ENCODE assay signal across 2 cellular contexts in genomic region chr2:17911491-17912260, GRCh38.
A peak's percentile ranks its signal among the peaks of the same experiment; 100 is the strongest.
TF ChIP-seq lines count a peak whose summit lies in the region.

No MANE protein-coding gene starts in this region.

TF ChIP-seq in K562, 482 proteins besides CTCF, POLR2A, EP300 and RAD21 (continued from another document):
- TF ChIP-seq, protein P1, sequence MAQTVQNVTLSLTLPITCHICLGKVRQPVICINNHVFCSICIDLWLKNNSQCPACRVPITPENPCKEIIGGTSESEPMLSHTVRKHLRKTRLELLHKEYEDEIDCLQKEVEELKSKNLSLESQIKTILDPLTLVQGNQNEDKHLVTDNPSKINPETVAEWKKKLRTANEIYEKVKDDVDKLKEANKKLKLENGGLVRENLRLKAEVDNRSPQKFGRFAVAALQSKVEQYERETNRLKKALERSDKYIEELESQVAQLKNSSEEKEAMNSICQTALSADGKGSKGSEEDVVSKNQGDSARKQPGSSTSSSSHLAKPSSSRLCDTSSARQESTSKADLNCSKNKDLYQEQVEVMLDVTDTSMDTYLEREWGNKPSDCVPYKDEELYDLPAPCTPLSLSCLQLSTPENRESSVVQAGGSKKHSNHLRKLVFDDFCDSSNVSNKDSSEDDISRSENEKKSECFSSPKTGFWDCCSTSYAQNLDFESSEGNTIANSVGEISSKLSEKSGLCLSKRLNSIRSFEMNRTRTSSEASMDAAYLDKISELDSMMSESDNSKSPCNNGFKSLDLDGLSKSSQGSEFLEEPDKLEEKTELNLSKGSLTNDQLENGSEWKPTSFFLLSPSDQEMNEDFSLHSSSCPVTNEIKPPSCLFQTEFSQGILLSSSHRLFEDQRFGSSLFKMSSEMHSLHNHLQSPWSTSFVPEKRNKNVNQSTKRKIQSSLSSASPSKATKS (CRISPR knock-in tag; IDR thresholded peaks at IDR 0.05): no peak
- no peak for TF ChIP-seq CEBPG (CRISPR knock-in tag; IDR thresholded peaks at IDR 0.05)
- peak in 1 of 2 experiments; percentile 70; a peak in 1 of 4 replicates for TF ChIP-seq CEBPG (tag; conservative IDR thresholded peaks at IDR 0.05 in 1 of 2, IDR thresholded peaks at IDR 0.05 in 1 of 2)
- TF ChIP-seq, protein P2, sequence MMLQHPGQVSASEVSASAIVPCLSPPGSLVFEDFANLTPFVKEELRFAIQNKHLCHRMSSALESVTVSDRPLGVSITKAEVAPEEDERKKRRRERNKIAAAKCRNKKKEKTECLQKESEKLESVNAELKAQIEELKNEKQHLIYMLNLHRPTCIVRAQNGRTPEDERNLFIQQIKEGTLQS (IDR thresholded peaks at IDR 0.05): peak; percentile 28; the same call in 1 of the 2 replicates
- TF ChIP-seq, protein P2 (CRISPR knock-in tag; conservative IDR thresholded peaks at IDR 0.05): no peak
- no peak for TF ChIP-seq ZNF77 (CRISPR knock-in tag; IDR thresholded peaks at IDR 0.05)
- no peak for TF ChIP-seq MTA1 (IDR thresholded peaks at IDR 0.05; ENCODE audit: borderline replicate concordance)
- no peak for TF ChIP-seq BRF2 (IDR thresholded peaks at IDR 0.05; ENCODE audit: borderline replicate concordance, insufficient read depth, insufficient read length)
- peak; percentile 48; the same call in 1 of the 2 replicates for TF ChIP-seq CEBPB (tag; IDR thresholded peaks at IDR 0.05)
- no peak for TF ChIP-seq ZNF766 (CRISPR knock-in tag; conservative IDR thresholded peaks at IDR 0.05)

TF ChIP-seq in WTC11, 78 proteins besides CTCF, POLR2A, EP300 and RAD21 (continued from another document):
- TF ChIP-seq, protein P3, sequence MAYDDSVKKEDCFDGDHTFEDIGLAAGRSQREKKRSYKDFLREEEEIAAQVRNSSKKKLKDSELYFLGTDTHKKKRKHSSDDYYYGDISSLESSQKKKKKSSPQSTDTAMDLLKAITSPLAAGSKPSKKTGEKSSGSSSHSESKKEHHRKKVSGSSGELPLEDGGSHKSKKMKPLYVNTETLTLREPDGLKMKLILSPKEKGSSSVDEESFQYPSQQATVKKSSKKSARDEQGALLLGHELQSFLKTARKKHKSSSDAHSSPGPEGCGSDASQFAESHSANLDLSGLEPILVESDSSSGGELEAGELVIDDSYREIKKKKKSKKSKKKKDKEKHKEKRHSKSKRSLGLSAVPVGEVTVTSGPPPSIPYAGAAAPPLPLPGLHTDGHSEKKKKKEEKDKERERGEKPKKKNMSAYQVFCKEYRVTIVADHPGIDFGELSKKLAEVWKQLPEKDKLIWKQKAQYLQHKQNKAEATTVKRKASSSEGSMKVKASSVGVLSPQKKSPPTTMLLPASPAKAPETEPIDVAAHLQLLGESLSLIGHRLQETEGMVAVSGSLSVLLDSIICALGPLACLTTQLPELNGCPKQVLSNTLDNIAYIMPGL (CRISPR knock-in tag; IDR thresholded peaks at IDR 0.05): no peak
- TF ChIP-seq MYBL2 (CRISPR knock-in tag; IDR thresholded peaks at IDR 0.05) (no peak), IRF1 (CRISPR knock-in tag; IDR thresholded peaks at IDR 0.05) (no peak), NR2C2 (CRISPR knock-in tag; IDR thresholded peaks at IDR 0.05) (no peak), PRRX2 (CRISPR knock-in tag; IDR thresholded peaks at IDR 0.05) (no peak), RORB (CRISPR knock-in tag; IDR thresholded peaks at IDR 0.05) (no peak), FOXK1 (CRISPR knock-in tag; IDR thresholded peaks at IDR 0.05) (no peak), NFYB (CRISPR knock-in tag; conservative IDR thresholded peaks at IDR 0.05; ENCODE audit: low read depth) (no peak)
- TF ChIP-seq, protein P4, sequence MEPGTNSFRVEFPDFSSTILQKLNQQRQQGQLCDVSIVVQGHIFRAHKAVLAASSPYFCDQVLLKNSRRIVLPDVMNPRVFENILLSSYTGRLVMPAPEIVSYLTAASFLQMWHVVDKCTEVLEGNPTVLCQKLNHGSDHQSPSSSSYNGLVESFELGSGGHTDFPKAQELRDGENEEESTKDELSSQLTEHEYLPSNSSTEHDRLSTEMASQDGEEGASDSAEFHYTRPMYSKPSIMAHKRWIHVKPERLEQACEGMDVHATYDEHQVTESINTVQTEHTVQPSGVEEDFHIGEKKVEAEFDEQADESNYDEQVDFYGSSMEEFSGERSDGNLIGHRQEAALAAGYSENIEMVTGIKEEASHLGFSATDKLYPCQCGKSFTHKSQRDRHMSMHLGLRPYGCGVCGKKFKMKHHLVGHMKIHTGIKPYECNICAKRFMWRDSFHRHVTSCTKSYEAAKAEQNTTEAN (CRISPR knock-in tag; IDR thresholded peaks at IDR 0.05): no peak
- TF ChIP-seq, protein P5, sequence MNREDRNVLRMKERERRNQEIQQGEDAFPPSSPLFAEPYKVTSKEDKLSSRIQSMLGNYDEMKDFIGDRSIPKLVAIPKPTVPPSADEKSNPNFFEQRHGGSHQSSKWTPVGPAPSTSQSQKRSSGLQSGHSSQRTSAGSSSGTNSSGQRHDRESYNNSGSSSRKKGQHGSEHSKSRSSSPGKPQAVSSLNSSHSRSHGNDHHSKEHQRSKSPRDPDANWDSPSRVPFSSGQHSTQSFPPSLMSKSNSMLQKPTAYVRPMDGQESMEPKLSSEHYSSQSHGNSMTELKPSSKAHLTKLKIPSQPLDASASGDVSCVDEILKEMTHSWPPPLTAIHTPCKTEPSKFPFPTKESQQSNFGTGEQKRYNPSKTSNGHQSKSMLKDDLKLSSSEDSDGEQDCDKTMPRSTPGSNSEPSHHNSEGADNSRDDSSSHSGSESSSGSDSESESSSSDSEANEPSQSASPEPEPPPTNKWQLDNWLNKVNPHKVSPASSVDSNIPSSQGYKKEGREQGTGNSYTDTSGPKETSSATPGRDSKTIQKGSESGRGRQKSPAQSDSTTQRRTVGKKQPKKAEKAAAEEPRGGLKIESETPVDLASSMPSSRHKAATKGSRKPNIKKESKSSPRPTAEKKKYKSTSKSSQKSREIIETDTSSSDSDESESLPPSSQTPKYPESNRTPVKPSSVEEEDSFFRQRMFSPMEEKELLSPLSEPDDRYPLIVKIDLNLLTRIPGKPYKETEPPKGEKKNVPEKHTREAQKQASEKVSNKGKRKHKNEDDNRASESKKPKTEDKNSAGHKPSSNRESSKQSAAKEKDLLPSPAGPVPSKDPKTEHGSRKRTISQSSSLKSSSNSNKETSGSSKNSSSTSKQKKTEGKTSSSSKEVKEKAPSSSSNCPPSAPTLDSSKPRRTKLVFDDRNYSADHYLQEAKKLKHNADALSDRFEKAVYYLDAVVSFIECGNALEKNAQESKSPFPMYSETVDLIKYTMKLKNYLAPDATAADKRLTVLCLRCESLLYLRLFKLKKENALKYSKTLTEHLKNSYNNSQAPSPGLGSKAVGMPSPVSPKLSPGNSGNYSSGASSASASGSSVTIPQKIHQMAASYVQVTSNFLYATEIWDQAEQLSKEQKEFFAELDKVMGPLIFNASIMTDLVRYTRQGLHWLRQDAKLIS (CRISPR knock-in tag; IDR thresholded peaks at IDR 0.05; ENCODE audit: borderline replicate concordance): no peak
- TF ChIP-seq, protein P6, sequence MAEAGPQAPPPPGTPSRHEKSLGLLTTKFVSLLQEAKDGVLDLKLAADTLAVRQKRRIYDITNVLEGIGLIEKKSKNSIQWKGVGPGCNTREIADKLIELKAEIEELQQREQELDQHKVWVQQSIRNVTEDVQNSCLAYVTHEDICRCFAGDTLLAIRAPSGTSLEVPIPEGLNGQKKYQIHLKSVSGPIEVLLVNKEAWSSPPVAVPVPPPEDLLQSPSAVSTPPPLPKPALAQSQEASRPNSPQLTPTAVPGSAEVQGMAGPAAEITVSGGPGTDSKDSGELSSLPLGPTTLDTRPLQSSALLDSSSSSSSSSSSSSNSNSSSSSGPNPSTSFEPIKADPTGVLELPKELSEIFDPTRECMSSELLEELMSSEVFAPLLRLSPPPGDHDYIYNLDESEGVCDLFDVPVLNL (CRISPR knock-in tag; IDR thresholded peaks at IDR 0.05; ENCODE audit: borderline replicate concordance, low read depth): no peak
- TF ChIP-seq, protein P7, sequence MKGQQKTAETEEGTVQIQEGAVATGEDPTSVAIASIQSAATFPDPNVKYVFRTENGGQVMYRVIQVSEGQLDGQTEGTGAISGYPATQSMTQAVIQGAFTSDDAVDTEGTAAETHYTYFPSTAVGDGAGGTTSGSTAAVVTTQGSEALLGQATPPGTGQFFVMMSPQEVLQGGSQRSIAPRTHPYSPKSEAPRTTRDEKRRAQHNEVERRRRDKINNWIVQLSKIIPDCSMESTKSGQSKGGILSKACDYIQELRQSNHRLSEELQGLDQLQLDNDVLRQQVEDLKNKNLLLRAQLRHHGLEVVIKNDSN (CRISPR knock-in tag; IDR thresholded peaks at IDR 0.05): no peak
